ENCODE assay signal across 29 cellular contexts in the genomic region with DNA sequence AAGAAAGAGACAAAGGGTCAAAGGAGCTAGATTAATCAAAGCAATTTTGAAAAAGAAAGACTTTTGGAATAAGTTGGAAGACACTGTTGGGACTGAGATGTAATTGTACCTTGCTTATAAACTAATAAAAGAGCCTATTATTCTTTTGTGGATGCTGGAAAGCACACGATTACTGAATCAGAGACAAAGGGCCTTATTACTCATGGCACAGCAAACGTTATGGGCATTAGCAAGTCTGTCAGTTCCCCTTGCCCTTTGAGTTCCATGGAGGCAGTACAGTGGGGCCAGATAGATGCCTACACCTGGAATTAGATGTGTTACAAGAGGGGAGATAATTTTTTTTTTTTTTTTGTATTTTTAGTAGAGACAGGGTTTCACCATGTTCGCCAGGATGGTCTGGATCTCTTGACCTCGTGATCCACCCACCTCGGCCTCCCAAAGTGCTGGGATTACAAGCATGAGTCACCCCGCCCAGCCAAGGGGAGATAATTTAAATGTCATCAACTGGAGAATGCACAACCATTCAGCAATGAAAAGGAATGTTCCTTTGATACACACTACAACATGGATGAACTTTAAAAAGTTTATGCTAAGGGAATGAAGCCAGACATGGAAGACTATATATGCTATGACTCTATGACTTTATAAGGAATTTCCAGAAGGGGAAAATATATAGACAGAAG.
DNase-seq lines count a peak whose midpoint lies in the region; ATAC-seq and TF ChIP-seq lines count a peak whose summit lies in the region.
"Had no signal": no experiment of that assay in that cellular context is flagged by ENCODE, and none has a peak within 500 bp of the region (broad histone marks: within the 10 kb centered on the region; RNA-seq: fewer than 3 reads in every experiment).

No MANE protein-coding gene starts in this region.

- no peak overlapping the region for H4K91ac ChIP-seq in mesenchymal stem cell (ENCODE audit: low read length)

- no peak overlapping the region for H3K4me3 Mint-ChIP-seq in activated CD8-positive, alpha-beta T cell treated with anti-CD3 and anti-CD28 coated beads, Interleukin-2, amount 10 ng/mL, durations not matched to agents 7 days and 5 days
- H3K4me3 Mint-ChIP-seq: activated CD4-positive, alpha-beta memory T cell treated with anti-CD3 and anti-CD28 coated beads for 36 hours; activated T-helper 1 cell treated with anti-CD3 and anti-CD28 coated beads, Interleukin-12 subunit alpha, Interleukin-12 subunit beta, Interleukin-2, Interleukin-4 antibody, amounts not matched to agents 30 ng/mL and 10 ng/mL and 1 ng/mL, durations not matched to agents 14 hours and 24 hours and 36 hours; B cell; CD4-positive, alpha-beta memory T cell; H9; IgD-negative memory B cell; stimulated activated naive CD8-positive, alpha-beta T cell treated with anti-CD3 and anti-CD28 coated beads, Interleukin-15, amount 100 ng/mL, for 72 hours; T-helper 17 cell had no signal

- no peak overlapping the region for H3K4me2 ChIP-seq in mesenchymal stem cell (ENCODE audit: low read length, poor library complexity, severe bottlenecking)

- TF ChIP-seq CTCF in astrocyte of the spinal cord (IDR thresholded peaks at IDR 0.05; ENCODE audit: low read depth, low read length) (no peak), colonic mucosa (IDR thresholded peaks at IDR 0.05) (no peak)

- H3K23ac ChIP-seq in mesenchymal stem cell (ENCODE audit: low read length in 2 of 2): no peak overlapping the region

- H3K9me3 ChIP-seq in MG63 (no peaks in the 10 kb centered on the region), mesenchymal stem cell (ENCODE audit: control insufficient read depth, low read length) (no peaks in the 10 kb centered on the region), colonic mucosa (no peaks in the 10 kb centered on the region)
- H3K9me3 ChIP-seq: left ventricle myocardium inferior, uterus had no signal

- no peak overlapping the region for H2BK120ac ChIP-seq in mesenchymal stem cell (ENCODE audit: low read depth, low read length)

- intact Hi-C loops in colonic mucosa (cut with DNase I): no loop called here

- H3K4me3 ChIP-seq in MG63 (no peak overlapping the region), astrocyte of the spinal cord (ENCODE audit: low read depth, low read length) (no peak overlapping the region), mesenchymal stem cell (ENCODE audit: insufficient read depth in 1 of 2, low read depth in 1 of 2, low read length in 2 of 2) (no peak overlapping the region), colonic mucosa (no peak overlapping the region)
- H3K4me3 ChIP-seq: left ventricle myocardium inferior, uterus had no signal

- no peaks in the 10 kb centered on the region for H3K4me1 Mint-ChIP-seq in activated CD8-positive, alpha-beta T cell treated with anti-CD3 and anti-CD28 coated beads, Interleukin-2, amount 10 ng/mL, durations not matched to agents 7 days and 5 days (ENCODE audit: low read depth)
- H3K4me1 Mint-ChIP-seq: B cell, IgD-negative memory B cell had no signal

- no peak overlapping the region for H3K18ac ChIP-seq in mesenchymal stem cell (ENCODE audit: low read depth in 1 of 2, low read length in 2 of 2)

- no peak overlapping the region for H3K27ac ChIP-seq in mesenchymal stem cell (ENCODE audit: low read length, poor library complexity, severe bottlenecking)
- H3K27ac ChIP-seq in colonic mucosa: no peak overlapping the region
- H3K27ac ChIP-seq: left ventricle myocardium inferior, uterus had no signal

- H3K14ac ChIP-seq in mesenchymal stem cell (ENCODE audit: low read length in 2 of 2): no peak overlapping the region

- in situ Hi-C loops in astrocyte of the spinal cord (cut with HindIII; ENCODE audit: low sequenced_read_pairs): no loop called here

- H2BK5ac ChIP-seq in mesenchymal stem cell (ENCODE audit: low read depth, low read length, poor library complexity, severe bottlenecking): no peak overlapping the region

- no peak overlapping the region for H2BK12ac ChIP-seq in mesenchymal stem cell (ENCODE audit: low read length in 2 of 2)

- DNase-seq in EL (peak; percentile 58), MG63 (peak; percentile 62), astrocyte of the spinal cord (ENCODE audit: low read depth, low spot score) (peak; percentile 12), mesenchymal stem cell (peak; percentile 12), D341Med (ENCODE audit: low spot score) (no peak), colonic mucosa (no peak)
- no peak for DNase-seq in activated CD8-positive, alpha-beta T cell treated with anti-CD3 and anti-CD28 coated beads, Interleukin-2, amount 10 ng/mL, durations not matched to agents 7 days and 5 days
- DNase-seq: activated CD4-positive, alpha-beta memory T cell treated with anti-CD3 and anti-CD28 coated beads for 36 hours; activated CD4-positive, CD25-positive, alpha-beta regulatory T cell treated with anti-CD3 and anti-CD28 coated beads, Interleukin-2, amount 50 U/mL, for 72 hours; activated CD8-positive, alpha-beta memory T cell treated with anti-CD3 and anti-CD28 coated beads, Interleukin-2, amount 50 U/mL, for 48 hours; activated naive CD4-positive, alpha-beta T cell treated with Interleukin-2 at 50 U/mL for 16 hours; CD4-positive, alpha-beta memory T cell; DMS 273 treated with DMSO at 0.1 percent for 48 hours; H9; left ventricle myocardium inferior; NCI-H1930; NCI-H524 treated with DMSO at 0.1 percent for 48 hours; NK-92 treated with Interleukin-12 subunit alpha and Interleukin-12 subunit beta, amount 100 ng/mL, for 24 hours; right cardiac atrium; stimulated activated CD4-positive, alpha-beta T cell treated with anti-CD3 and anti-CD28 coated beads, Interleukin-2, amount 100 ng/mL, for 48 hours; stimulated activated naive CD8-positive, alpha-beta T cell treated with anti-CD3 and anti-CD28 coated beads, Interleukin-15, amount 100 ng/mL, for 72 hours; T-helper 17 cell; uterus had no signal

- H3K27ac Mint-ChIP-seq in activated CD8-positive, alpha-beta T cell treated with anti-CD3 and anti-CD28 coated beads, Interleukin-2, amount 10 ng/mL, durations not matched to agents 7 days and 5 days: no peak overlapping the region
- H3K27ac Mint-ChIP-seq: activated CD4-positive, alpha-beta memory T cell treated with anti-CD3 and anti-CD28 coated beads for 36 hours; activated T-helper 1 cell treated with anti-CD3 and anti-CD28 coated beads, Interleukin-12 subunit alpha, Interleukin-12 subunit beta, Interleukin-2, Interleukin-4 antibody, amounts not matched to agents 30 ng/mL and 10 ng/mL and 1 ng/mL, durations not matched to agents 14 hours and 24 hours and 36 hours; B cell; CD4-positive, alpha-beta memory T cell; H9; IgD-negative memory B cell; stimulated activated naive CD8-positive, alpha-beta T cell treated with anti-CD3 and anti-CD28 coated beads, Interleukin-15, amount 100 ng/mL, for 72 hours; T-helper 17 cell had no signal

- WGBS in mesenchymal stem cell: 42% methylated on average over 6 of the region's 6 CpGs

- no peaks in the 10 kb centered on the region for H3K79me1 ChIP-seq in mesenchymal stem cell (replicated peaks; ENCODE audit: low read length, poor library complexity, severe bottlenecking)

- peaks cover 26% of the 10 kb centered on the region for H3K36me3 Mint-ChIP-seq in activated CD8-positive, alpha-beta T cell treated with anti-CD3 and anti-CD28 coated beads, Interleukin-2, amount 10 ng/mL, durations not matched to agents 7 days and 5 days (ENCODE audit: low read depth)
- H3K36me3 Mint-ChIP-seq: IgD-negative memory B cell had no signal

- no peak overlapping the region for H2BK15ac ChIP-seq in mesenchymal stem cell (ENCODE audit: low read depth, poor library complexity, severe bottlenecking)

- no peak overlapping the region for H2AFZ ChIP-seq in mesenchymal stem cell (ENCODE audit: low read depth, low read length)

- H3K4me1 ChIP-seq in mesenchymal stem cell (ENCODE audit: control insufficient read depth, insufficient read depth, low read depth, low read length) (no peaks in the 10 kb centered on the region), colonic mucosa (no peaks in the 10 kb centered on the region)
- H3K4me1 ChIP-seq: left ventricle myocardium inferior, uterus had no signal

- no peak overlapping the region for H4K8ac ChIP-seq in mesenchymal stem cell (ENCODE audit: low read length)

- no peaks in the 10 kb centered on the region for H3K9me3 Mint-ChIP-seq in activated CD8-positive, alpha-beta T cell treated with anti-CD3 and anti-CD28 coated beads, Interleukin-2, amount 10 ng/mL, durations not matched to agents 7 days and 5 days (ENCODE audit: insufficient read depth)
- H3K9me3 Mint-ChIP-seq: activated CD4-positive, alpha-beta memory T cell treated with anti-CD3 and anti-CD28 coated beads for 36 hours; activated T-helper 1 cell treated with anti-CD3 and anti-CD28 coated beads, Interleukin-12 subunit alpha, Interleukin-12 subunit beta, Interleukin-2, Interleukin-4 antibody, amounts not matched to agents 30 ng/mL and 10 ng/mL and 1 ng/mL, durations not matched to agents 14 hours and 24 hours and 36 hours; H9; IgD-negative memory B cell had no signal

- H3K9ac ChIP-seq in mesenchymal stem cell (ENCODE audit: low read length) (no peak overlapping the region), colonic mucosa (ENCODE audit: low read depth in 2 of 2, low read length in 2 of 2) (no peak overlapping the region)

- CTCF ChIA-PET in activated CD8-positive, alpha-beta T cell treated with anti-CD3 and anti-CD28 coated beads, Interleukin-2, amount 10 ng/mL, durations not matched to agents 7 days and 5 days (lab: Charles Lee): no interaction called here

- H3K27me3 Mint-ChIP-seq in activated CD8-positive, alpha-beta T cell treated with anti-CD3 and anti-CD28 coated beads, Interleukin-2, amount 10 ng/mL, durations not matched to agents 7 days and 5 days (ENCODE audit: low read depth): no peaks in the 10 kb centered on the region
- H3K27me3 Mint-ChIP-seq: activated CD4-positive, alpha-beta memory T cell treated with anti-CD3 and anti-CD28 coated beads for 36 hours; B cell; CD4-positive, alpha-beta memory T cell; IgD-negative memory B cell; stimulated activated naive CD8-positive, alpha-beta T cell treated with anti-CD3 and anti-CD28 coated beads, Interleukin-15, amount 100 ng/mL, for 72 hours; T-helper 17 cell had no signal

- H3K27me3 ChIP-seq in MG63 (no peaks in the 10 kb centered on the region), mesenchymal stem cell (ENCODE audit: control insufficient read depth in 1 of 2, insufficient read depth in 1 of 2, low read length in 2 of 2) (no peaks in the 10 kb centered on the region), colonic mucosa (no peaks in the 10 kb centered on the region)
- H3K27me3 ChIP-seq: uterus had no signal

- H2AK5ac ChIP-seq in mesenchymal stem cell (ENCODE audit: low read length, severe bottlenecking): no peak overlapping the region

- ATAC-seq in GM18858 (IDR thresholded peaks at IDR 0.05; ENCODE audit: unreplicated experiment): no peak
- ATAC-seq in activated CD8-positive, alpha-beta T cell treated with anti-CD3 and anti-CD28 coated beads, Interleukin-2, amount 10 ng/mL, durations not matched to agents 7 days and 5 days: no peak
- ATAC-seq: PC-3; right cardiac atrium; Right ventricle myocardium inferior; stimulated activated naive CD8-positive, alpha-beta T cell treated with anti-CD3 and anti-CD28 coated beads, Interleukin-15, amount 100 ng/mL, for 72 hours; T-helper 17 cell had no signal

- H3K36me3 ChIP-seq in MG63 (no peaks in the 10 kb centered on the region), mesenchymal stem cell (ENCODE audit: control insufficient read depth in 1 of 2, insufficient read depth in 2 of 2, low read depth in 1 of 2, low read length in 2 of 2) (no peaks in the 10 kb centered on the region), colonic mucosa (no peaks in the 10 kb centered on the region)
- H3K36me3 ChIP-seq: left ventricle myocardium inferior, uterus had no signal

- peak overlapping the region in 1 of 2 experiments; percentile 61 for H3K4ac ChIP-seq in mesenchymal stem cell (ENCODE audit: low read depth in 1 of 2, low read length in 2 of 2)

- POLR2A ChIA-PET in activated CD8-positive, alpha-beta T cell treated with anti-CD3 and anti-CD28 coated beads, Interleukin-2, amount 10 ng/mL, durations not matched to agents 7 days and 5 days (lab: Charles Lee): no interaction called here

Comparison
In these comparisons a context has a peak if more than half of its experiments do, and no peak if none do; other contexts are left out.
1. DNase-seq: peak in EL (single experiment), MG63 (single experiment), astrocyte of the spinal cord (single experiment) and mesenchymal stem cell (single experiment); none in activated CD8-positive, alpha-beta T cell treated with anti-CD3 and anti-CD28 coated beads, Interleukin-2, amount 10 ng/mL, durations not matched to agents 7 days and 5 days (single experiment), D341Med (single experiment) and colonic mucosa (single experiment).